In genomic region chr1:162062542-162063015, GRCh38 we compare ENCODE assay signal across 13 cellular contexts. TPM values are rescaled to one million over a fixed set of nuclear protein-coding genes. Genes with fewer than 3 reads are reported as not detected.
DNase-seq lines count a peak whose midpoint lies in the region; ATAC-seq and TF ChIP-seq lines count a peak whose summit lies in the region.
"Had no signal": no experiment of that assay in that cellular context is flagged by ENCODE, and none has a peak within 500 bp of the region (broad histone marks: within the 10 kb centered on the region; RNA-seq: fewer than 3 reads in every experiment).

No MANE protein-coding gene starts in this region.

- H4K20me1 ChIP-seq in fibroblast of lung (ENCODE audit: control insufficient read depth, extremely low read depth, insufficient read depth, low read length), result no peaks in the 10 kb centered on the region

- peak; percentile 18; the same call in 1 of the 2 replicates for TF ChIP-seq EP300 in Ishikawa (IDR thresholded peaks at IDR 0.05; ENCODE audit: borderline replicate concordance)

- no peak overlapping the region for H3K27ac Mint-ChIP-seq in CD4-positive, alpha-beta T cell

- no peak overlapping the region for H3K4me2 ChIP-seq in fibroblast of lung (ENCODE audit: extremely low read depth, insufficient read depth, low read length)

- no peaks in the 10 kb centered on the region for H3K9me3 Mint-ChIP-seq in CD4-positive, alpha-beta T cell

- no peaks in the 10 kb centered on the region for H3K4me1 Mint-ChIP-seq in CD4-positive, alpha-beta T cell (ENCODE audit: low read depth)

- H3K36me3 Mint-ChIP-seq in CD4-positive, alpha-beta T cell (ENCODE audit: low read depth), result no peaks in the 10 kb centered on the region

- peaks cover 58% of the 10 kb centered on the region for H3K27me3 Mint-ChIP-seq in CD4-positive, alpha-beta T cell

- intact Hi-C loops in CD4-positive, alpha-beta T cell (cut with DNase I, micrococcal nuclease), result no loop called here

- H3K36me3 ChIP-seq in fibroblast of lung (ENCODE audit: control insufficient read depth, insufficient read depth, low read length), result no peaks in the 10 kb centered on the region

- CTCF ChIA-PET in CD4-positive, alpha-beta T cell (lab: Charles Lee), result no interaction called here

- ATAC-seq in activated CD4-positive, CD25-positive, alpha-beta regulatory T cell treated with anti-CD3 and anti-CD28 coated beads, Interleukin-2, amount 50 U/mL, for 24 hours, result no peak
- ATAC-seq in CD4-positive, alpha-beta T cell (ENCODE audit: poor library complexity), result no peak
- ATAC-seq: HepG2, psoas muscle had no signal

- no peak overlapping the region for H3K4me3 Mint-ChIP-seq in CD4-positive, alpha-beta T cell

- H3K79me2 ChIP-seq in fibroblast of lung (ENCODE audit: control insufficient read depth, insufficient read depth, low read length), result no peaks in the 10 kb centered on the region

- TF ChIP-seq CTCF in fibroblast of lung (conservative IDR thresholded peaks at IDR 0.05 in 1 of 2, IDR thresholded peaks at IDR 0.05 in 1 of 2; ENCODE audit: low read depth in 1 of 2, low read length in 2 of 2), result no peak
- no peak for TF ChIP-seq CTCF in retinal pigment epithelial cell (conservative IDR thresholded peaks at IDR 0.05; ENCODE audit: low read depth, low read length)
- TF ChIP-seq CTCF in GM20000 (IDR thresholded peaks at IDR 0.05; ENCODE audit: extremely low read depth, missing control alignments), result no peak
- no peak for TF ChIP-seq CTCF in CD4-positive, alpha-beta T cell (IDR thresholded peaks at IDR 0.05)

- no peak overlapping the region for H2AFZ ChIP-seq in fibroblast of lung (ENCODE audit: low read length)

- no peaks in the 10 kb centered on the region for H3K4me1 ChIP-seq in fibroblast of lung (ENCODE audit: control insufficient read depth, extremely low read depth, insufficient read depth, low read length)
- H3K4me1 ChIP-seq: psoas muscle had no signal

- H3K9me3 ChIP-seq in fibroblast of lung (ENCODE audit: control insufficient read depth, insufficient read depth, low read depth, low read length), result no peaks in the 10 kb centered on the region
- no peaks in the 10 kb centered on the region for H3K9me3 ChIP-seq in CD4-positive, alpha-beta T cell (ENCODE audit: control insufficient read depth, low read length)
- H3K9me3 ChIP-seq: psoas muscle had no signal

- POLR2A ChIA-PET in CD4-positive, alpha-beta T cell (lab: Charles Lee), result no interaction called here

- no peak overlapping the region for H3K9ac ChIP-seq in fibroblast of lung (ENCODE audit: insufficient read depth, low read length)

- DNase-seq in NCI-H524 (lab: John Stamatoyannopoulos, UW), result peak; percentile 82 to 94
- DNase-seq in fibroblast of lung (ENCODE audit: low read depth in 2 of 2), result peak; percentile 74 to 90
- DNase-seq in retinal pigment epithelial cell (ENCODE audit: low read depth), result peak; percentile 88
- no peak for DNase-seq in COLO829 (ENCODE audit: low spot score)
- DNase-seq in GM20000 (ENCODE audit: low spot score), result no peak
- no peak for DNase-seq in CD4-positive, alpha-beta T cell
- DNase-seq: activated T-cell treated with anti-CD3 and anti-CD28 coated beads, Interleukin-2, amount 50 U/mL, for 1 hour; DMS53; psoas muscle had no signal

- no peak overlapping the region for H3K27ac ChIP-seq in fibroblast of lung (ENCODE audit: insufficient read depth, low read length)
- H3K27ac ChIP-seq in CD4-positive, alpha-beta T cell (ENCODE audit: low read depth, low read length), result no peak overlapping the region
- H3K27ac ChIP-seq: psoas muscle had no signal

- peaks cover 15% of the 10 kb centered on the region for H3K27me3 ChIP-seq in fibroblast of lung (ENCODE audit: control insufficient read depth, insufficient read depth, low read length)
- H3K27me3 ChIP-seq in CD4-positive, alpha-beta T cell (ENCODE audit: control insufficient read depth, insufficient read depth, low read length), result peaks cover 29% of the 10 kb centered on the region

- H3K4me3 ChIP-seq in fibroblast of lung (replicated peaks in 1 of 4; ENCODE audit: control extremely low read depth in 1 of 4, insufficient read depth in 1 of 4, low read depth in 3 of 4, low read length in 4 of 4) (no peak overlapping the region), retinal pigment epithelial cell (ENCODE audit: low read length) (no peak overlapping the region)
- H3K4me3 ChIP-seq: lung, psoas muscle had no signal

- no peak for TF ChIP-seq RAD21 in Ishikawa (IDR thresholded peaks at IDR 0.05; ENCODE audit: low read depth)

TF ChIP-seq in Ishikawa, 13 proteins besides CTCF, POLR2A, EP300 and RAD21:
- no peak for TF ChIP-seq TEAD4 (IDR thresholded peaks at IDR 0.05)
- no peak for TF ChIP-seq FOXM1 (IDR thresholded peaks at IDR 0.05; ENCODE audit: borderline replicate concordance, low read depth)
- TF ChIP-seq EGR1 (IDR thresholded peaks at IDR 0.05), result no peak
- no peak for TF ChIP-seq CREB1 (IDR thresholded peaks at IDR 0.05; ENCODE audit: low read depth)
- no peak for TF ChIP-seq ZBTB7A (IDR thresholded peaks at IDR 0.05; ENCODE audit: low read depth)
- no peak for TF ChIP-seq YY1 (IDR thresholded peaks at IDR 0.05; ENCODE audit: low read depth)
- TF ChIP-seq NFIC (IDR thresholded peaks at IDR 0.05), result no peak; the same call in 1 of the 2 replicates
- TF ChIP-seq, protein P1, sequence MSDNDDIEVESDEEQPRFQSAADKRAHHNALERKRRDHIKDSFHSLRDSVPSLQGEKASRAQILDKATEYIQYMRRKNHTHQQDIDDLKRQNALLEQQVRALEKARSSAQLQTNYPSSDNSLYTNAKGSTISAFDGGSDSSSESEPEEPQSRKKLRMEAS (IDR thresholded peaks at IDR 0.05), result 0 out of 2 replicates have a peak, but pooled peaks have one; percentile 9
- TF ChIP-seq TCF12 (IDR thresholded peaks at IDR 0.05; ENCODE audit: low read depth), result peak; percentile 47; the same call in 1 of the 2 replicates
- TF ChIP-seq CEBPB (IDR thresholded peaks at IDR 0.05), result no peak
- TF ChIP-seq, protein P2, sequence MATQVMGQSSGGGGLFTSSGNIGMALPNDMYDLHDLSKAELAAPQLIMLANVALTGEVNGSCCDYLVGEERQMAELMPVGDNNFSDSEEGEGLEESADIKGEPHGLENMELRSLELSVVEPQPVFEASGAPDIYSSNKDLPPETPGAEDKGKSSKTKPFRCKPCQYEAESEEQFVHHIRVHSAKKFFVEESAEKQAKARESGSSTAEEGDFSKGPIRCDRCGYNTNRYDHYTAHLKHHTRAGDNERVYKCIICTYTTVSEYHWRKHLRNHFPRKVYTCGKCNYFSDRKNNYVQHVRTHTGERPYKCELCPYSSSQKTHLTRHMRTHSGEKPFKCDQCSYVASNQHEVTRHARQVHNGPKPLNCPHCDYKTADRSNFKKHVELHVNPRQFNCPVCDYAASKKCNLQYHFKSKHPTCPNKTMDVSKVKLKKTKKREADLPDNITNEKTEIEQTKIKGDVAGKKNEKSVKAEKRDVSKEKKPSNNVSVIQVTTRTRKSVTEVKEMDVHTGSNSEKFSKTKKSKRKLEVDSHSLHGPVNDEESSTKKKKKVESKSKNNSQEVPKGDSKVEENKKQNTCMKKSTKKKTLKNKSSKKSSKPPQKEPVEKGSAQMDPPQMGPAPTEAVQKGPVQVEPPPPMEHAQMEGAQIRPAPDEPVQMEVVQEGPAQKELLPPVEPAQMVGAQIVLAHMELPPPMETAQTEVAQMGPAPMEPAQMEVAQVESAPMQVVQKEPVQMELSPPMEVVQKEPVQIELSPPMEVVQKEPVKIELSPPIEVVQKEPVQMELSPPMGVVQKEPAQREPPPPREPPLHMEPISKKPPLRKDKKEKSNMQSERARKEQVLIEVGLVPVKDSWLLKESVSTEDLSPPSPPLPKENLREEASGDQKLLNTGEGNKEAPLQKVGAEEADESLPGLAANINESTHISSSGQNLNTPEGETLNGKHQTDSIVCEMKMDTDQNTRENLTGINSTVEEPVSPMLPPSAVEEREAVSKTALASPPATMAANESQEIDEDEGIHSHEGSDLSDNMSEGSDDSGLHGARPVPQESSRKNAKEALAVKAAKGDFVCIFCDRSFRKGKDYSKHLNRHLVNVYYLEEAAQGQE (IDR thresholded peaks at IDR 0.05; ENCODE audit: low read depth), result no peak
- TF ChIP-seq, protein P3, sequence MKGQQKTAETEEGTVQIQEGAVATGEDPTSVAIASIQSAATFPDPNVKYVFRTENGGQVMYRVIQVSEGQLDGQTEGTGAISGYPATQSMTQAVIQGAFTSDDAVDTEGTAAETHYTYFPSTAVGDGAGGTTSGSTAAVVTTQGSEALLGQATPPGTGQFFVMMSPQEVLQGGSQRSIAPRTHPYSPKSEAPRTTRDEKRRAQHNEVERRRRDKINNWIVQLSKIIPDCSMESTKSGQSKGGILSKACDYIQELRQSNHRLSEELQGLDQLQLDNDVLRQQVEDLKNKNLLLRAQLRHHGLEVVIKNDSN (IDR thresholded peaks at IDR 0.05), result no peak

RNA-seq across cellular contexts. Expression of gene NOS1AP, which starts 6.9 kb away (rescaled TPM):
- under 0.01 and 0.17 TPM in 2 replicates for total RNA-seq in fibroblast of lung
- polyA plus RNA-seq in fibroblast of lung, result 0.10 and 0.14 TPM in 2 replicates
- polyA plus RNA-seq in fibroblast of lung (2012), result 0.06 and 0.08 TPM in 2 replicates
- polyA minus RNA-seq in fibroblast of lung (ENCODE audit: low replicate concordance), result 0.19 and 0.24 TPM in 2 replicates
- total RNA-seq in CD4-positive, alpha-beta T cell, result not detected

RNA-seq across cellular contexts. Expression of gene OLFML2B, which starts 38.9 kb away (rescaled TPM):
- total RNA-seq in fibroblast of lung, result 3.3 and 5.1 TPM in 2 replicates
- polyA plus RNA-seq in fibroblast of lung, result 7.2 and 7.9 TPM in 2 replicates
- 18.9 and 20.4 TPM in 2 replicates for polyA plus RNA-seq in fibroblast of lung (2012)
- polyA minus RNA-seq in fibroblast of lung (ENCODE audit: low replicate concordance), result 27.3 and 30.5 TPM in 2 replicates
- total RNA-seq in CD4-positive, alpha-beta T cell, result under 1 TPM in 1 of 2 experiments, not detected in 1; 0.08 TPM
- total RNA-seq: HepG2 had no signal
- polyA plus RNA-seq: HepG2 had no signal

Comparison
In these comparisons a context has a peak if more than half of its experiments do, and no peak if none do; other contexts are left out.
1. DNase-seq: peak in NCI-H524 (2 of 2), fibroblast of lung (2 of 2) and retinal pigment epithelial cell (single experiment); none in COLO829 (single experiment), GM20000 (single experiment) and CD4-positive, alpha-beta T cell (0 of 10).